In genomic region chr11:57432714-57433163, GRCh38 we compare ENCODE assay signal across 8 cellular contexts. TPM values are rescaled to one million over a fixed set of nuclear protein-coding genes. Genes with fewer than 3 reads are reported as not detected.
DNase-seq lines count a peak whose midpoint lies in the region; ATAC-seq and TF ChIP-seq lines count a peak whose summit lies in the region.

No MANE protein-coding gene starts in this region.

- POLR2A ChIA-PET in WTC11 (lab: Charles Lee) = interaction anchor here (0.6 kb wide), 1 partner anchor 25 kb away, joined by 8 read pairs; no protein-coding TSS in a partner anchor

- in situ Hi-C loops in GM13977 (cut with MboI; ENCODE audit: low pct_unique_long_range_greater_than_20kb, low sequenced_read_pairs, unreplicated experiment) = no loop called here

- CTCF ChIA-PET in WTC11 (lab: Charles Lee) = no interaction called here

- H3K27me3 Mint-ChIP-seq in CD14-positive monocyte (ENCODE audit: low read depth in 3 of 3) (peaks cover 2% of the 10 kb centered on the region in 3 donors), WTC11 (ENCODE audit: low read depth) (peaks cover 27% of the 10 kb centered on the region)

- DNase-seq in CD14-positive monocyte (ENCODE audit: low spot score) (peak; percentile 84), UCSD-AML1 (lab: John Stamatoyannopoulos, UW; ENCODE audit: unreplicated experiment) (peak; percentile 87), kidney tubule cell (ENCODE audit: low spot score) (peak; percentile 44), GM13977 (ENCODE audit: low spot score) (no peak), WTC11 (ENCODE audit: low spot score) (no peak)

- H3K4me1 Mint-ChIP-seq in CD14-positive monocyte (peaks cover 48% of the 10 kb centered on the region), WTC11 (peaks cover 3% of the 10 kb centered on the region)

- H3K36me3 Mint-ChIP-seq in CD14-positive monocyte (no peaks in the 10 kb centered on the region), WTC11 (no peaks in the 10 kb centered on the region)

- ATAC-seq in HG02884 (IDR thresholded peaks at IDR 0.05; ENCODE audit: unreplicated experiment) = peak; percentile 58
- no peak for ATAC-seq in GM21528 (IDR thresholded peaks at IDR 0.05; ENCODE audit: low FRiP score, unreplicated experiment)
- no peak for ATAC-seq in WTC11
- no peak for ATAC-seq in GM19328 (IDR thresholded peaks at IDR 0.05; ENCODE audit: unreplicated experiment)

- intact Hi-C loops in CD14-positive monocyte (cut with micrococcal nuclease) = no loop called here

- TF ChIP-seq CTCF in CD14-positive monocyte (IDR thresholded peaks at IDR 0.05) (no peak), GM13977 (IDR thresholded peaks at IDR 0.05; ENCODE audit: extremely low read depth, insufficient read depth, missing control alignments) (no peak), WTC11 (IDR thresholded peaks at IDR 0.05) (no peak)

- H3K4me3 Mint-ChIP-seq in CD14-positive monocyte = peak overlapping the region; percentile 68 to 71
- H3K4me3 Mint-ChIP-seq in WTC11 = no peak overlapping the region

- peak overlapping the region; percentile 90 to 98 (median 94) for H3K27ac Mint-ChIP-seq in CD14-positive monocyte
- no peak overlapping the region for H3K27ac Mint-ChIP-seq in WTC11

- H3K9me3 Mint-ChIP-seq in CD14-positive monocyte = no peaks in the 10 kb centered on the region
- no peaks in the 10 kb centered on the region for H3K9me3 Mint-ChIP-seq in WTC11

TF ChIP-seq in WTC11, 78 proteins besides CTCF, POLR2A, EP300 and RAD21 (continues in another document):
- TF ChIP-seq ZNF532 (CRISPR knock-in tag; IDR thresholded peaks at IDR 0.05; ENCODE audit: borderline replicate concordance) (no peak), ZMAT4 (CRISPR knock-in tag; IDR thresholded peaks at IDR 0.05) (no peak), KAT7 (CRISPR knock-in tag; IDR thresholded peaks at IDR 0.05; ENCODE audit: borderline replicate concordance) (no peak), TP53 (CRISPR knock-in tag; IDR thresholded peaks at IDR 0.05) (no peak), ZNF219 (CRISPR knock-in tag; IDR thresholded peaks at IDR 0.05; ENCODE audit: borderline replicate concordance) (no peak), NR1H2 (CRISPR knock-in tag; IDR thresholded peaks at IDR 0.05) (no peak), PREB (CRISPR knock-in tag; IDR thresholded peaks at IDR 0.05; ENCODE audit: borderline replicate concordance) (no peak), ZNF425 (CRISPR knock-in tag; conservative IDR thresholded peaks at IDR 0.05) (no peak), ZNF396 (CRISPR knock-in tag; IDR thresholded peaks at IDR 0.05; ENCODE audit: borderline replicate concordance) (no peak), NFYB (CRISPR knock-in tag; conservative IDR thresholded peaks at IDR 0.05; ENCODE audit: low read depth) (no peak), GABPB1 (CRISPR knock-in tag; IDR thresholded peaks at IDR 0.05) (no peak), TEAD4 (CRISPR knock-in tag; IDR thresholded peaks at IDR 0.05) (no peak), ETV6 (CRISPR knock-in tag; IDR thresholded peaks at IDR 0.05) (no peak), TEAD1 (CRISPR knock-in tag; IDR thresholded peaks at IDR 0.05) (no peak), ZNF281 (CRISPR knock-in tag; IDR thresholded peaks at IDR 0.05) (no peak), CREB1 (CRISPR knock-in tag; IDR thresholded peaks at IDR 0.05) (no peak)

RNA-seq across cellular contexts. Expression of gene SLC43A3, which starts 5.8 kb away (rescaled TPM):
- polyA plus RNA-seq in CD14-positive monocyte = 100 to 1,000 TPM; 109 to 116 TPM
- total RNA-seq in WTC11 (2021) = 22.6 to 25.8 TPM (median 25.3 TPM) in 3 replicates

RNA-seq across cellular contexts. Expression of gene RTN4RL2, which starts 27.6 kb away (rescaled TPM):
- polyA plus RNA-seq in CD14-positive monocyte = under 1 TPM; 0.40 to 0.53 TPM
- total RNA-seq in WTC11 (2021) = 13.8 to 15.5 TPM (median 14.3 TPM) in 3 replicates

RNA-seq across cellular contexts. Expression of gene PRG2, which starts 42.3 kb away (rescaled TPM):
- polyA plus RNA-seq in CD14-positive monocyte = not detected
- total RNA-seq in WTC11 (2021) = 0.57 to 0.60 TPM in 2 of 3 replicates, not detected in the other

RNA-seq across cellular contexts. Expression of gene PRG3, which starts 51.8 kb away (rescaled TPM):
- not detected for polyA plus RNA-seq in CD14-positive monocyte
- not detected in 3 replicates for total RNA-seq in WTC11 (2021)

Comparison
In these comparisons a context has a peak if more than half of its experiments do, and no peak if none do; other contexts are left out.
1. DNase-seq: peak in CD14-positive monocyte (single experiment), UCSD-AML1 (single experiment) and kidney tubule cell (single experiment); none in GM13977 (single experiment) and WTC11 (single experiment).